In genomic region chr2:73822276-73822675, GRCh38 we compare ENCODE assay signal across 19 cellular contexts. TPM values are rescaled to one million over a fixed set of nuclear protein-coding genes. Genes with fewer than 3 reads are reported as not detected.
DNase-seq lines count a peak whose midpoint lies in the region; ATAC-seq, FAIRE-seq and TF ChIP-seq lines count a peak whose summit lies in the region.
"Had no signal": no experiment of that assay in that cellular context is flagged by ENCODE, and none has a peak within 500 bp of the region (broad histone marks: within the 10 kb centered on the region; RNA-seq: fewer than 3 reads in every experiment).

No MANE protein-coding gene starts in this region.

- no peaks in the 10 kb centered on the region for H3K9me3 Mint-ChIP-seq in activated T-cell treated with anti-CD3 and anti-CD28 coated beads, Interleukin-2, amount 50 U/mL, for 24 hours
- H3K9me3 Mint-ChIP-seq in naive B cell, result no peaks in the 10 kb centered on the region
- no peaks in the 10 kb centered on the region for H3K9me3 Mint-ChIP-seq in chondrocyte (ENCODE audit: low read depth)
- H3K9me3 Mint-ChIP-seq: neural crest cell had no signal

- H3K27ac ChIP-seq in kidney (ENCODE audit: low read depth in 2 of 2, low read length in 2 of 2), result no peak overlapping the region
- H3K27ac ChIP-seq: epithelial cell of prostate, hepatocyte, left lung, thyroid gland had no signal

- H3K27ac Mint-ChIP-seq in activated T-cell treated with anti-CD3 and anti-CD28 coated beads, Interleukin-2, amount 50 U/mL, for 24 hours, result peak overlapping the region; percentile 48
- H3K27ac Mint-ChIP-seq in naive B cell (no peak overlapping the region), chondrocyte (ENCODE audit: unreplicated experiment) (no peak overlapping the region)

- TF ChIP-seq CTCF in kidney (IDR thresholded peaks at IDR 0.05; ENCODE audit: borderline replicate concordance, extremely low read depth, insufficient read depth) (no peak), chondrocyte (IDR thresholded peaks at IDR 0.05) (no peak)

- no peaks in the 10 kb centered on the region for H3K36me3 Mint-ChIP-seq in activated T-cell treated with anti-CD3 and anti-CD28 coated beads, Interleukin-2, amount 50 U/mL, for 24 hours (ENCODE audit: low read depth)
- H3K36me3 Mint-ChIP-seq in naive B cell (no peaks in the 10 kb centered on the region), chondrocyte (ENCODE audit: low read depth) (no peaks in the 10 kb centered on the region)

- no peak for DNase-seq in activated T-cell treated with anti-CD3 and anti-CD28 coated beads, Interleukin-2, amount 50 U/mL, for 24 hours
- no peak for DNase-seq in activated T-cell treated with anti-CD3 and anti-CD28 coated beads, Interleukin-2, amount 50 U/mL, for 1 hour
- DNase-seq in naive B cell (no peak), HuH-7 (ENCODE audit: low spot score) (no peak), kidney (no peak), chondrocyte (ENCODE audit: low spot score) (no peak)
- DNase-seq: activated CD4-positive, CD25-positive, alpha-beta regulatory T cell treated with anti-CD3 and anti-CD28 coated beads, Interleukin-2, amount 50 U/mL, for 72 hours; activated naive CD4-positive, alpha-beta T cell; left lung; NCI-H1105 treated with DMSO at 0.1 percent for 48 hours; thyroid gland had no signal

- H3K4me3 ChIP-seq in kidney (ENCODE audit: low read length in 2 of 2), result no peak overlapping the region
- H3K4me3 ChIP-seq: hepatocyte, left lung, thyroid gland had no signal

- intact Hi-C loops in kidney (cut with DNase I), result no loop called here

- ATAC-seq in GM21528 (IDR thresholded peaks at IDR 0.05; ENCODE audit: low FRiP score, unreplicated experiment), result peak; percentile 53
- peak; percentile 64 for ATAC-seq in HG03342 (IDR thresholded peaks at IDR 0.05; ENCODE audit: unreplicated experiment)
- peak; percentile 59 to 78 for ATAC-seq in naive B cell (ENCODE audit: low read depth in 2 of 2)
- ATAC-seq: left lung, SK-N-SH treated with all-trans-retinoic acid at 6 μM for 48 hours had no signal

- no peak overlapping the region for H3K4me3 Mint-ChIP-seq in activated T-cell treated with anti-CD3 and anti-CD28 coated beads, Interleukin-2, amount 50 U/mL, for 24 hours
- H3K4me3 Mint-ChIP-seq in naive B cell, result no peak overlapping the region
- H3K4me3 Mint-ChIP-seq in chondrocyte (ENCODE audit: unreplicated experiment), result no peak overlapping the region
- H3K4me3 Mint-ChIP-seq: neural crest cell had no signal

- H3K36me3 ChIP-seq in kidney (ENCODE audit: control insufficient read depth in 1 of 2, insufficient read depth in 2 of 2, low read length in 2 of 2), result no peaks in the 10 kb centered on the region
- H3K36me3 ChIP-seq: left lung, thyroid gland had no signal

- H3K27me3 Mint-ChIP-seq in activated T-cell treated with anti-CD3 and anti-CD28 coated beads, Interleukin-2, amount 50 U/mL, for 24 hours, result no peaks in the 10 kb centered on the region
- peaks cover 0 to 6% (median 5%) of the 10 kb centered on the region in 3 donors for H3K27me3 Mint-ChIP-seq in naive B cell
- peaks cover 6% of the 10 kb centered on the region for H3K27me3 Mint-ChIP-seq in chondrocyte (ENCODE audit: low read depth)

- no peak overlapping the region for H3K9ac ChIP-seq in kidney (ENCODE audit: low read length in 2 of 2)

- H3K4me1 ChIP-seq in kidney (ENCODE audit: control insufficient read depth in 1 of 2, insufficient read depth in 1 of 2, low read depth in 1 of 2, low read length in 2 of 2), result no peaks in the 10 kb centered on the region
- H3K4me1 ChIP-seq: left lung, thyroid gland had no signal

- FAIRE-seq in kidney (lab: Jason Lieb, UNC), result no peak
- FAIRE-seq: D721Med had no signal

- H3K4me1 Mint-ChIP-seq in activated T-cell treated with anti-CD3 and anti-CD28 coated beads, Interleukin-2, amount 50 U/mL, for 24 hours (ENCODE audit: low read depth), result peaks cover 35% of the 10 kb centered on the region
- peaks cover 0 to 7% (median 5%) of the 10 kb centered on the region in 3 donors for H3K4me1 Mint-ChIP-seq in naive B cell
- peaks cover 7% of the 10 kb centered on the region for H3K4me1 Mint-ChIP-seq in chondrocyte (ENCODE audit: low read depth)
- H3K4me1 Mint-ChIP-seq: neural crest cell had no signal

- no peaks in the 10 kb centered on the region for H3K9me3 ChIP-seq in kidney (ENCODE audit: control insufficient read depth in 1 of 2, low read length in 2 of 2)
- H3K9me3 ChIP-seq: left lung, thyroid gland had no signal

RNA-seq across cellular contexts. Expression of gene STAMBP, which starts 6.5 kb away (rescaled TPM):
- polyA plus RNA-seq in naive B cell (ENCODE audit: low read depth in 6 of 6), result 10 to 100 TPM; 42.2 to 62.9 (median 50.9) TPM
- 34.8 TPM for total RNA-seq in kidney
- polyA plus RNA-seq in kidney (ENCODE audit: insufficient read depth, low read depth, low replicate concordance), result 58.9 TPM
- total RNA-seq in chondrocyte, result 29.3 to 32.6 TPM (median 32.1 TPM) in 3 replicates

RNA-seq across cellular contexts. Expression of gene C2orf78, which starts 38.3 kb away (rescaled TPM):
- polyA plus RNA-seq in naive B cell (ENCODE audit: low read depth in 6 of 6), result under 1 TPM in 1 of 6 donors, not detected in 5; 0.12 TPM
- total RNA-seq in kidney, result not detected
- not detected for polyA plus RNA-seq in kidney (ENCODE audit: insufficient read depth, low read depth, low replicate concordance)
- not detected in 3 replicates for total RNA-seq in chondrocyte
- total RNA-seq: hepatocyte, left lung, neural crest cell, skeletal muscle tissue, thyroid gland had no signal
- polyA plus RNA-seq: hepatocyte had no signal

RNA-seq across cellular contexts. Expression of gene DUSP11, which starts 42.4 kb away (rescaled TPM):
- 10 to 100 TPM; 46.2 to 67.3 (median 57.4) TPM for polyA plus RNA-seq in naive B cell (ENCODE audit: low read depth in 6 of 6)
- 25.5 TPM for total RNA-seq in kidney
- 19.3 TPM for polyA plus RNA-seq in kidney (ENCODE audit: insufficient read depth, low read depth, low replicate concordance)
- 21.5 to 30.2 TPM (median 22.9 TPM) in 3 replicates for total RNA-seq in chondrocyte
